ENCODE assay signal across 20 cellular contexts in the genomic region with DNA sequence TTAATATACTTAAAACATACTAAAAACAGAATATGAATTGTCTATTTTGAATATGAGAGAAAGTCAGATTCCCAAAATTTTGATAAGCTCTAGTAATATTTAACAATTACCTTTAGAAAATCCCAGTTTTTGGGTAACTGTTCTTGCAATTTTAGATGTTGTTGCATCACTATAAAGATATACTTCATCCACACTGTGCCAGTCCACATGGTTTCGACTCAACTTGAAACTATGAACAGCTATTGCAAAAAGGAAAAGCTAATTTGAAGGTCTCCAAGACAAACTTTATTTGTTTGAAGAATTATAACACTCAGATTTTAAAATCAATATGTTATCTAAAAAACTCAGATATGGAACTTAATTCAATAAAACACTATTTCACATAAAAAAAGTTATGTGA. TPM values are rescaled to one million over a fixed set of nuclear protein-coding genes. Genes with fewer than 3 reads are reported as not detected.
DNase-seq lines count a peak whose midpoint lies in the region; ATAC-seq, FAIRE-seq and TF ChIP-seq lines count a peak whose summit lies in the region.
"Had no signal": no experiment of that assay in that cellular context is flagged by ENCODE, and none has a peak within 500 bp of the region (broad histone marks: within the 10 kb centered on the region; RNA-seq: fewer than 3 reads in every experiment).

No MANE protein-coding gene starts in this region.

- no peaks in the 10 kb centered on the region for H3F3A ChIP-seq in GM23248 (ENCODE audit: insufficient read depth)

- WGBS in GM23248 (ENCODE audit: low coverage in 1 of 2, low lambda C conversion rate in 2 of 2, missing lambda C conversion rate in 2 of 2), 2 experiments, result 97 to 98% methylated on average over 1 of the region's 1 CpG

- in situ Hi-C loops in GM23248 (cut with MboI), result no loop called here

- no peaks in the 10 kb centered on the region for H3K27me3 ChIP-seq in GM23248 (replicated peaks; ENCODE audit: insufficient read depth)
- H3K27me3 ChIP-seq: BLaER1 treated with 17β-estradiol and CSF1 and Interleukin-3, amounts not matched to agents 10 nM and 100 nM; stomach had no signal

- H4K20me1 ChIP-seq in GM23248 (ENCODE audit: insufficient read depth), result no peaks in the 10 kb centered on the region
- H4K20me1 ChIP-seq: BLaER1 treated with 17β-estradiol and CSF1 and Interleukin-3, amounts not matched to agents 10 nM and 100 nM had no signal

- ATAC-seq in HG03565 (IDR thresholded peaks at IDR 0.05; ENCODE audit: unreplicated experiment) (no peak), HG02642 (IDR thresholded peaks at IDR 0.05; ENCODE audit: poor library complexity, unreplicated experiment) (no peak)
- ATAC-seq: activated T-helper 17 cell treated with anti-CD3 and anti-CD28 coated beads, Interleukin-2, amount 50 U/mL, for 72 hours; HCT116 had no signal

- peak overlapping the region; percentile 43 for H3K4me2 ChIP-seq in GM23248 (ENCODE audit: unreplicated experiment)
- H3K4me2 ChIP-seq: BLaER1 treated with 17β-estradiol and CSF1 and Interleukin-3, amounts not matched to agents 10 nM and 100 nM; SK-N-SH had no signal

- no peaks in the 10 kb centered on the region for H3K79me2 ChIP-seq in GM23248 (ENCODE audit: insufficient read depth)

- peak overlapping the region; percentile 37; the same call in 1 of the 2 replicates for H3K9ac ChIP-seq in GM23248
- H3K9ac ChIP-seq: BLaER1 treated with 17β-estradiol and CSF1 and Interleukin-3, amounts not matched to agents 10 nM and 100 nM; SK-N-SH had no signal

- DNase-seq in AG10803 (ENCODE audit: low read depth) (peak; percentile 78), GM23248 (peak; percentile 80), cardiac fibroblast (ENCODE audit: low read depth in 2 of 2) (peak; percentile 41 to 64), SIG-M5 (lab: John Stamatoyannopoulos, UW) (no peak), D341Med (ENCODE audit: low spot score) (no peak)
- DNase-seq: activated B cell treated with CpG ODN at 0.5 μM for 24 hours; activated CD8-positive, alpha-beta memory T cell treated with anti-CD3 and anti-CD28 coated beads for 24 hours; EL; NCI-H1092 treated with DMSO at 0.1 percent for 48 hours; NCI-H510A treated with DMSO at 0.1 percent for 48 hours; SK-N-SH; stomach; trophoblast cell had no signal

- H3K4me3 ChIP-seq in AG10803 (ENCODE audit: low read length) (no peak overlapping the region), GM23248 (no peak overlapping the region), cardiac fibroblast (replicated peaks in 1 of 2; ENCODE audit: low read depth in 2 of 2, low read length in 2 of 2) (no peak overlapping the region)
- H3K4me3 ChIP-seq: BLaER1 treated with 17β-estradiol and CSF1 and Interleukin-3, amounts not matched to agents 10 nM and 100 nM; stomach had no signal

- H3K27ac ChIP-seq in GM23248, result peak overlapping the region; percentile 65
- H3K27ac ChIP-seq: BLaER1 treated with 17β-estradiol and CSF1 and Interleukin-3, amounts not matched to agents 10 nM and 100 nM; stomach had no signal

- H3K36me3 ChIP-seq in GM23248 (ENCODE audit: low read depth), result 0 out of 2 replicates have a peak, but pooled peaks cover 11% of the 10 kb centered on the region

- H3K4me1 ChIP-seq in GM23248 (ENCODE audit: insufficient read depth), result peaks cover 13% of the 10 kb centered on the region
- H3K4me1 ChIP-seq: BLaER1 treated with 17β-estradiol and CSF1 and Interleukin-3, amounts not matched to agents 10 nM and 100 nM; stomach had no signal

- FAIRE-seq in islet of Langerhans (lab: Jason Lieb, UNC), result peak; percentile 27
- FAIRE-seq: endothelial cell of umbilical vein had no signal

- peak overlapping the region; percentile 67 for H2AFZ ChIP-seq in GM23248

- no peaks in the 10 kb centered on the region for H3K9me3 ChIP-seq in GM23248 (ENCODE audit: low read depth)
- H3K9me3 ChIP-seq: SK-N-SH, stomach had no signal

- H3K9me2 ChIP-seq in GM23248 (ENCODE audit: insufficient read depth), result no peaks in the 10 kb centered on the region
- H3K9me2 ChIP-seq: SK-N-SH had no signal

- no peak for TF ChIP-seq CTCF in AG10803 (conservative IDR thresholded peaks at IDR 0.05; ENCODE audit: low read length)
- TF ChIP-seq CTCF in cardiac fibroblast (IDR thresholded peaks at IDR 0.05; ENCODE audit: low read depth, low read length), result no peak

RNA-seq across cellular contexts. Expression of gene DDHD1, which starts 59.9 kb away (rescaled TPM):
- total RNA-seq in GM23248 (2014; rRNA removed; shearing (Covaris generic)), result 15.8 and 16.8 TPM in 2 replicates
- 8.6 and 10.5 TPM in 2 replicates for polyA plus RNA-seq in GM23248 (2016; fragmentation: Nextera tagmentation; extraction: Ambion mirVana)

Comparison
In these comparisons a context has a peak if more than half of its experiments do, and no peak if none do; other contexts are left out.
1. DNase-seq: peak in AG10803 (single experiment), GM23248 (single experiment) and cardiac fibroblast (2 of 2); none in SIG-M5 (single experiment) and D341Med (single experiment).